In the genomic region with DNA sequence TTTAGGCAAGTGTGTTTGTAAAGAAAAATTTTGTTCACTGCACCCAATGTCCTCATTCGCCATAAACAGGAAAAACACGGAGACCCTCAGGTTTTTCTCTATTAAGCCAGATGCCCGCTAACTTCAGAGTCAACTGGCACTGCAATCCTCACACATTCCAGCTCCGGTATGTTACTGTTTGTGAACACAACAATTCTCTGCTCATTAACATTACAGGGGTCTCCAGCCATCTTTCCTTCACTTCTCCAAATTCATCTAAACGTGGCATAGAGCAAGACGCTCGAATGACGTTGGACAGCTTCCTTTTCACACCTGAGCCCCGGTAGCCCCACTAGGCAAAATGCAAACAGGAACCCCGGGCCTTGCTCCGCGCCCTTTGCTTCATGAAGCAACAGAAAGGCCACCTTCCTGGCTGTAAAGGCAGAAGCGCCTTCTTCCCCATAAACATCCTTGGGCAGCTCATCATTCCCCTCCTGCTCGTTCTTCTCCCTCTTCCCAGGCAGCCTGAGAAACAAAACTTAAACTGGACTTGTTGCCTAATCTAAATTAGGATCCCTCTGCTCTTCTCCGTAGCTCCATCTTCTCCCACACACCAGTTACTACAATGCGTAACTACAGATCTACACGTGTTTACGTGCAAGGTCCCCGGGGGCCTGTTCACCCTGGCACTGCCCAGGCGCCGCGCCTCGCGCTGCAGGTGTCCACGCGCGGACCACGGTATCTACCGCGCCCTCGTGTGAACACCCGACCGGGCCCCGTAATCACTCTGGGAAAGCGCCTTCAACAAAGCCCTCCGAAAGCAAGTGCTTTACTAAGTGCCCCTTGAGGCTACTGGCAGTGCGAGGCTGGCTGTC, we compare ENCODE assay signal across 8 cellular contexts. TPM values are rescaled to one million over a fixed set of nuclear protein-coding genes. Genes with fewer than 3 reads are reported as not detected.
DNase-seq lines count a peak whose midpoint lies in the region; ATAC-seq and TF ChIP-seq lines count a peak whose summit lies in the region.

No MANE protein-coding gene starts in this region.

- H3K27ac ChIP-seq in left lung, result peak overlapping the region; percentile 91 to 96

- ATAC-seq in T-cell (replicated peaks in 1 of 4) (no peak), left lung (peak; percentile 30), GM21360 (IDR thresholded peaks at IDR 0.05; ENCODE audit: unreplicated experiment) (no peak)

- peaks cover 15 to 64% of the 10 kb centered on the region in 2 donors for H3K4me1 ChIP-seq in left lung

- H3K9me3 ChIP-seq in left lung, result no peaks in the 10 kb centered on the region

- no peaks in the 10 kb centered on the region for H3K9me3 Mint-ChIP-seq in T-cell

- peak overlapping the region; percentile 85 to 94 for H3K27ac Mint-ChIP-seq in T-cell

- peaks cover 6% of the 10 kb centered on the region for H3K36me3 Mint-ChIP-seq in T-cell

- no peaks in the 10 kb centered on the region for H3K27me3 ChIP-seq in left lung

- POLR2A ChIA-PET in T-cell (lab: Charles Lee), result interaction anchor here (0.5 to 1.0 kb wide), 9 partner anchors 10 to 1234 kb away, joined by 3 to 8 read pairs (median 3); no protein-coding TSS in a partner anchor

- intact Hi-C loops in left lung (cut with DNase I), result no loop called here

- CTCF ChIA-PET in T-cell (lab: Charles Lee), result interaction anchor here (0.6 to 5.3 kb wide), 7 partner anchors 12 to 981 kb away, joined by 3 to 43 read pairs (median 4); partner anchors contain the start of gene PARP1 (in 1 of the 2)

- no peaks in the 10 kb centered on the region for H3K36me3 ChIP-seq in left lung

- H3K27me3 Mint-ChIP-seq in T-cell, result no peaks in the 10 kb centered on the region

- TF ChIP-seq CTCF in choroid plexus epithelial cell (conservative IDR thresholded peaks at IDR 0.05; ENCODE audit: low read depth, low read length) (no peak), left lung (IDR thresholded peaks at IDR 0.05) (no peak)

- peak overlapping the region; percentile 85 for H3K4me3 ChIP-seq in choroid plexus epithelial cell (ENCODE audit: low read depth, low read length)
- peak overlapping the region; percentile 90 to 99 for H3K4me3 ChIP-seq in left lung

- DNase-seq in Daoy (ENCODE audit: low read depth) (peak; percentile 33), HK-2 (ENCODE audit: unreplicated experiment) (peak; percentile 42), T-cell (peak in 26 of 34 experiments; percentile 7 to 56 (median 33)), choroid plexus epithelial cell (ENCODE audit: low read depth) (peak; percentile 25), left lung (peak in 1 of 2 donors; percentile 89), iPS-NIHi7 (ENCODE audit: extremely low spot score) (no peak)
- DNase-seq in stimulated activated naive CD4-positive, alpha-beta T cell (lab: John Stamatoyannopoulos, UW), result peak in 4 of 6 experiments; percentile 7 to 44 (median 32)

- H3K4me1 Mint-ChIP-seq in T-cell, result peaks cover 54 to 59% (median 59%) of the 10 kb centered on the region in 3 donors

- peak overlapping the region; percentile 85 to 90 (median 90) for H3K4me3 Mint-ChIP-seq in T-cell

RNA-seq across cellular contexts. Expression of gene LBR, which starts 1.2 kb away (rescaled TPM):
- 72.3 and 86.9 TPM in 2 replicates for total RNA-seq in Daoy (2014; rRNA removed; shearing (Covaris generic))
- total RNA-seq in T-cell (100 to 1,000 TPM; 105 to 142 (median 118) TPM), left lung (10 to 100 TPM; 42.4 to 75.0 TPM)
